Comparison of ENCODE assay signal across 8 cellular contexts in genomic region chr16:19521471-19522368, GRCh38. TPM values are rescaled to one million over a fixed set of nuclear protein-coding genes. Genes with fewer than 3 reads are reported as not detected.
DNase-seq lines count a peak whose midpoint lies in the region; ATAC-seq and TF ChIP-seq lines count a peak whose summit lies in the region.

Gene GDE1 (minus strand): TSS chr16:19522098. CDS start chr16:19521964, 134 bp downstream.

- TF ChIP-seq EP300 in tibial nerve (IDR thresholded peaks at IDR 0.05) = peak in 1 of 2 donors; percentile 96

- H3K9me3 ChIP-seq in SU-DHL-6 (ENCODE audit: insufficient read depth, low read length) (no peaks in the 10 kb centered on the region), parathyroid adenoma (ENCODE audit: control insufficient read depth, low read length) (no peaks in the 10 kb centered on the region), tibial nerve (no peaks in the 10 kb centered on the region)

- TF ChIP-seq CTCF in GM12872 (IDR thresholded peaks at IDR 0.05; ENCODE audit: insufficient read depth, low read depth, low read length) = peak; percentile 50
- peak; percentile 29 for TF ChIP-seq CTCF in SU-DHL-6 (IDR thresholded peaks at IDR 0.05; ENCODE audit: insufficient read depth, low read length, poor library complexity, severe bottlenecking)
- TF ChIP-seq CTCF in parathyroid adenoma (IDR thresholded peaks at IDR 0.05) = peak; percentile 52
- peak; percentile 14 to 48 (median 24) for TF ChIP-seq CTCF in tibial nerve (IDR thresholded peaks at IDR 0.05)

- H3K79me2 ChIP-seq in SU-DHL-6 (ENCODE audit: insufficient read depth, low read length) (peaks cover 55% of the 10 kb centered on the region), parathyroid adenoma (peaks cover 18% of the 10 kb centered on the region)

- DNase-seq in NCI-H1105 (lab: John Stamatoyannopoulos, UW) (peak; percentile 79), Right ventricle myocardium superior (peak; percentile 98), tibial nerve (ENCODE audit: low spot score in 2 of 2) (peak; percentile 92)
- peak; percentile 91 for DNase-seq in activated naive CD8-positive, alpha-beta T cell treated with anti-CD3 and anti-CD28 coated beads, Interleukin-2, amount 50 U/mL, for 16 hours (ENCODE audit: low read depth, low spot score)

- peak within 1 kb of the TSS; percentile 72 for H3K4me2 ChIP-seq in SU-DHL-6 (ENCODE audit: low read depth, low read length, poor library complexity, severe bottlenecking)
- peak within 1 kb of the TSS; percentile 89 for H3K4me2 ChIP-seq in parathyroid adenoma (ENCODE audit: low read length)

- no peaks in the 10 kb centered on the region for H3K9me2 ChIP-seq in SU-DHL-6 (replicated peaks; ENCODE audit: insufficient read depth, low read length)

- H3K9ac ChIP-seq in SU-DHL-6 (ENCODE audit: low read length) (peak within 1 kb of the TSS; percentile 77), parathyroid adenoma (peak within 1 kb of the TSS; percentile 53)

- H2AFZ ChIP-seq in SU-DHL-6 (ENCODE audit: low read depth, low read length, severe bottlenecking) = peak within 1 kb of the TSS; percentile 89
- peak within 1 kb of the TSS; percentile 82 for H2AFZ ChIP-seq in parathyroid adenoma

- H3K27ac ChIP-seq in SU-DHL-6 (ENCODE audit: low read depth, low read length) (peak within 1 kb of the TSS; percentile 48), parathyroid adenoma (peak within 1 kb of the TSS; percentile 88), tibial nerve (peak within 1 kb of the TSS; percentile 55 to 96 (median 94))

- ATAC-seq in HG02642 (IDR thresholded peaks at IDR 0.05; ENCODE audit: poor library complexity, unreplicated experiment) (peak; percentile 83), Right ventricle myocardium superior (ENCODE audit: poor library complexity) (peak; percentile 93)

- H3F3A ChIP-seq in SU-DHL-6 (ENCODE audit: insufficient read depth) = peaks cover 10% of the 10 kb centered on the region

- intact Hi-C loops in Right ventricle myocardium superior (cut with DNase I) = no loop called here

- H3K36me3 ChIP-seq in SU-DHL-6 (ENCODE audit: low read length) (no peaks in the 10 kb centered on the region), parathyroid adenoma (ENCODE audit: control insufficient read depth, insufficient read depth, low read length) (no peaks in the 10 kb centered on the region), tibial nerve (peaks cover 0 to 2% (median 0%) of the 10 kb centered on the region in 3 donors)

- H3K4me1 ChIP-seq in parathyroid adenoma (peaks cover 17% of the 10 kb centered on the region), tibial nerve (peaks cover 0 to 75% (median 23%) of the 10 kb centered on the region in 4 donors)

- no peaks in the 10 kb centered on the region for H4K20me1 ChIP-seq in SU-DHL-6 (ENCODE audit: low read depth, low read length)

- H3K4me3 ChIP-seq in SU-DHL-6 (ENCODE audit: insufficient read depth, low read length, poor library complexity, severe bottlenecking) = peak within 1 kb of the TSS; percentile 72
- peak within 1 kb of the TSS; percentile 76 for H3K4me3 ChIP-seq in parathyroid adenoma (ENCODE audit: low read depth, low read length)
- H3K4me3 ChIP-seq in tibial nerve = peak within 1 kb of the TSS; percentile 61 to 95 (median 90)

- H3K27me3 ChIP-seq in SU-DHL-6 (ENCODE audit: low read length) (no peaks in the 10 kb centered on the region), parathyroid adenoma (ENCODE audit: control insufficient read depth, insufficient read depth, low read length) (no peaks in the 10 kb centered on the region), tibial nerve (no peaks in the 10 kb centered on the region)

- 0% methylated on average over 30 to 46 of the region's 62 CpGs for WGBS in tibial nerve, 2 donors

- TF ChIP-seq POLR2A in tibial nerve (IDR thresholded peaks at IDR 0.05) = peak; percentile 87 to 92

RNA-seq across cellular contexts. Expression of gene GDE1, which starts in this region (rescaled TPM):
- 116 TPM for total RNA-seq in Right ventricle myocardium superior
- total RNA-seq in tibial nerve = 10 to 100 TPM; 40.6 to 58.1 (median 45.0) TPM

Comparison
In these comparisons a context has a peak if more than half of its experiments do, and no peak if none do; other contexts are left out.
1. Peak in every context shown above with its lines: DNase-seq, ATAC-seq, H3K4me3 ChIP-seq and H3K27ac ChIP-seq.